Comparison of ENCODE assay signal across 2 cellular contexts in genomic region chr12:48187916-48188695, GRCh38.
TF ChIP-seq lines count a peak whose summit lies in the region.

No MANE protein-coding gene starts in this region.

TF ChIP-seq in neural cell, 6 proteins besides CTCF, POLR2A, EP300 and RAD21:
- TF ChIP-seq POLR2AphosphoS5 (IDR thresholded peaks at IDR 0.05), result no peak

TF ChIP-seq in GM23338, 12 proteins besides CTCF, POLR2A, EP300 and RAD21:
- no peak for TF ChIP-seq POLR2AphosphoS5 (IDR thresholded peaks at IDR 0.05; ENCODE audit: low read depth)
- no peak for TF ChIP-seq STAT1 (IDR thresholded peaks at IDR 0.05; ENCODE audit: unreplicated experiment)
- no peak for TF ChIP-seq ZNF331 (CRISPR knock-in tag; IDR thresholded peaks at IDR 0.05; ENCODE audit: low read depth)
- TF ChIP-seq CREB1 (CRISPR knock-in tag; IDR thresholded peaks at IDR 0.05; ENCODE audit: low read depth), result no peak
- no peak for TF ChIP-seq ETS1 (IDR thresholded peaks at IDR 0.05)
- TF ChIP-seq EZH2 (IDR thresholded peaks at IDR 0.05; ENCODE audit: low read depth, unreplicated experiment), result no peak
- TF ChIP-seq REST (IDR thresholded peaks at IDR 0.05; ENCODE audit: unreplicated experiment), result no peak
- TF ChIP-seq ZNF462 (CRISPR knock-in tag; IDR thresholded peaks at IDR 0.05), result no peak
- TF ChIP-seq ZNF114 (CRISPR knock-in tag; IDR thresholded peaks at IDR 0.05), result no peak
- no peak for TF ChIP-seq NANOG (IDR thresholded peaks at IDR 0.05; ENCODE audit: borderline replicate concordance)
- no peak for TF ChIP-seq JUNB (IDR thresholded peaks at IDR 0.05; ENCODE audit: unreplicated experiment)
